In the genomic region with DNA sequence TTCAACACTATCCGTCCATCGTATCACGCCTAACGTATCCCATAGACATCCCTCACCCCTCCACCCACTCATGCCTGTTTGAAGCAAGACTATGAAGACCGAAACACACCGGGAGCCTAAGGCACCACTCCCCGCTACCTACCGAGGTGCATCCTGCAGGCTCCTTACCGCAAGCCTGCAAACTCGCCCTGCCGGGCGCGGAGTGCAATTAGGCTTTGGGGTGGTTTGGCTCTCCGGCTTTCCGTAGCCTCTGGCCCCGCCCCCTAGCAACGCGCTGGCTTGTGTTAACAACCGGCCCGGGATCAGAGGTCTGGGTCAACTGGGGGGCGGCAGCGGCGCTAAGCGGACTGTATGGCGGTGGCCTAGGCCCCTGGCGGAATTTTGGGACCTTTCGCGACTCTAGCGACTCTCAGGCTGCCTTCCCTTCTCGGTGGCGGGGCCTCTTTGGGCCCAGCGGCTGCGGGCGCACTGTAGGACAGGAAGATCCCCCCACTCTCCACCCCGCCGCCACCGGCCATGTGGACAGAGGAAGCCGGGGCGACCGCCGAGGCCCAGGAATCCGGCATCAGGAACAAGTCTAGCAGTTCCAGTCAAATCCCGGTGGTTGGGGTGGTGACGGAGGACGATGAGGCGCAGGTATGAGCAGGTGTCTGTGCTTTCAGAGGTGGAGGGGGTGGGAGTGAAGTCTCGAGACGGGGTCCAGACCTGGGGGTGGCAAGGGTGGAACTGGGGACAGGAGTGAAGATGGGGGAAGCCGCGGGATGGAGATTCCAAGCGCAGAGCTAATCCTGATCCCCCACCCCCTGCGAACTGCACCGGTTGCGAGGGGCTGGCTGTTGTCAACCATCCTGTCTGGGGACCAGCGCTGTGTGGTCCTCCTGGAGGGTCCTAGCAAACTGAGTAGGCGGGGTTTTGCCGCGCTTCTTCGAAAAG, we compare ENCODE assay signal across 1 cellular context.
TF ChIP-seq lines count a peak whose summit lies in the region.

TSS of gene CFAP69 (plus strand) at position 266 of the 933 bp plus-strand sequence. CDS start at position 517, 251 bp downstream.

TF ChIP-seq in HepG2, 621 proteins besides CTCF, POLR2A, EP300 and RAD21 (continued from another document and continues in another):
- TF ChIP-seq, protein P1, sequence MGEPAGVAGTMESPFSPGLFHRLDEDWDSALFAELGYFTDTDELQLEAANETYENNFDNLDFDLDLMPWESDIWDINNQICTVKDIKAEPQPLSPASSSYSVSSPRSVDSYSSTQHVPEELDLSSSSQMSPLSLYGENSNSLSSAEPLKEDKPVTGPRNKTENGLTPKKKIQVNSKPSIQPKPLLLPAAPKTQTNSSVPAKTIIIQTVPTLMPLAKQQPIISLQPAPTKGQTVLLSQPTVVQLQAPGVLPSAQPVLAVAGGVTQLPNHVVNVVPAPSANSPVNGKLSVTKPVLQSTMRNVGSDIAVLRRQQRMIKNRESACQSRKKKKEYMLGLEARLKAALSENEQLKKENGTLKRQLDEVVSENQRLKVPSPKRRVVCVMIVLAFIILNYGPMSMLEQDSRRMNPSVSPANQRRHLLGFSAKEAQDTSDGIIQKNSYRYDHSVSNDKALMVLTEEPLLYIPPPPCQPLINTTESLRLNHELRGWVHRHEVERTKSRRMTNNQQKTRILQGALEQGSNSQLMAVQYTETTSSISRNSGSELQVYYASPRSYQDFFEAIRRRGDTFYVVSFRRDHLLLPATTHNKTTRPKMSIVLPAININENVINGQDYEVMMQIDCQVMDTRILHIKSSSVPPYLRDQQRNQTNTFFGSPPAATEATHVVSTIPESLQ (CRISPR knock-in tag; conservative IDR thresholded peaks at IDR 0.05): no peak
- TF ChIP-seq MTERF4 (CRISPR knock-in tag; IDR thresholded peaks at IDR 0.05) (no peak), HOXA9 (CRISPR knock-in tag; IDR thresholded peaks at IDR 0.05; ENCODE audit: borderline replicate concordance) (no peak), E2F5 (CRISPR knock-in tag; conservative IDR thresholded peaks at IDR 0.05) (no peak), KIAA2018 (CRISPR knock-in tag; IDR thresholded peaks at IDR 0.05; ENCODE audit: borderline replicate concordance) (no peak), ZNF441 (CRISPR knock-in tag; IDR thresholded peaks at IDR 0.05; ENCODE audit: borderline replicate concordance) (no peak; the same call in 1 of the 2 replicates), ZNF713 (CRISPR knock-in tag; IDR thresholded peaks at IDR 0.05) (no peak), YY1 (IDR thresholded peaks at IDR 0.05; ENCODE audit: insufficient read depth, insufficient replicate concordance, low read depth, low read length) (peak; percentile 67), AGO1 (IDR thresholded peaks at IDR 0.05; ENCODE audit: low read depth, low read length, poor library complexity, severe bottlenecking) (no peak), SP4 (CRISPR knock-in tag; IDR thresholded peaks at IDR 0.05) (peak; percentile 78), SUZ12 (IDR thresholded peaks at IDR 0.05; ENCODE audit: low read depth, low read length) (no peak), MED1 (CRISPR knock-in tag; IDR thresholded peaks at IDR 0.05) (peak; percentile 52; the same call in 1 of the 2 replicates), AKAP8 (CRISPR knock-in tag; IDR thresholded peaks at IDR 0.05) (0 out of 2 replicates have a peak, but pooled peaks have one; percentile 32), MEF2D (CRISPR knock-in tag; IDR thresholded peaks at IDR 0.05) (no peak; the same call in 1 of the 2 replicates), ZNF878 (CRISPR knock-in tag; IDR thresholded peaks at IDR 0.05) (0 out of 2 replicates have a peak, but pooled peaks have one; percentile 62), CEBPB (IDR thresholded peaks at IDR 0.05; ENCODE audit: borderline replicate concordance, low read depth, low read length) (no peak), TMF1 (CRISPR knock-in tag; IDR thresholded peaks at IDR 0.05; ENCODE audit: low read depth) (no peak), CBX1 (IDR thresholded peaks at IDR 0.05; ENCODE audit: low read depth) (no peak), PAX8 (CRISPR knock-in tag; IDR thresholded peaks at IDR 0.05; ENCODE audit: borderline replicate concordance) (no peak), ZNF776 (CRISPR knock-in tag; IDR thresholded peaks at IDR 0.05) (peak; percentile 83; the same call in 1 of the 2 replicates), THAP9 (CRISPR knock-in tag; IDR thresholded peaks at IDR 0.05; ENCODE audit: borderline replicate concordance) (peak; percentile 58; the same call in 1 of the 2 replicates), STAG1 (CRISPR knock-in tag; IDR thresholded peaks at IDR 0.05) (no peak; the same call in none of the 2 replicates), E2F2 (CRISPR knock-in tag; IDR thresholded peaks at IDR 0.05; ENCODE audit: borderline replicate concordance) (no peak), RBM22 (optimal IDR thresholded peaks at IDR 0.05; ENCODE audit: low read length) (peak; percentile 89)
- TF ChIP-seq, protein P2, sequence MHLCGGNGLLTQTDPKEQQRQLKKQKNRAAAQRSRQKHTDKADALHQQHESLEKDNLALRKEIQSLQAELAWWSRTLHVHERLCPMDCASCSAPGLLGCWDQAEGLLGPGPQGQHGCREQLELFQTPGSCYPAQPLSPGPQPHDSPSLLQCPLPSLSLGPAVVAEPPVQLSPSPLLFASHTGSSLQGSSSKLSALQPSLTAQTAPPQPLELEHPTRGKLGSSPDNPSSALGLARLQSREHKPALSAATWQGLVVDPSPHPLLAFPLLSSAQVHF (CRISPR knock-in tag; IDR thresholded peaks at IDR 0.05): no peak
- TF ChIP-seq, protein P3, sequence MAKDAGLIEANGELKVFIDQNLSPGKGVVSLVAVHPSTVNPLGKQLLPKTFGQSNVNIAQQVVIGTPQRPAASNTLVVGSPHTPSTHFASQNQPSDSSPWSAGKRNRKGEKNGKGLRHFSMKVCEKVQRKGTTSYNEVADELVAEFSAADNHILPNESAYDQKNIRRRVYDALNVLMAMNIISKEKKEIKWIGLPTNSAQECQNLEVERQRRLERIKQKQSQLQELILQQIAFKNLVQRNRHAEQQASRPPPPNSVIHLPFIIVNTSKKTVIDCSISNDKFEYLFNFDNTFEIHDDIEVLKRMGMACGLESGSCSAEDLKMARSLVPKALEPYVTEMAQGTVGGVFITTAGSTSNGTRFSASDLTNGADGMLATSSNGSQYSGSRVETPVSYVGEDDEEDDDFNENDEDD (CRISPR knock-in tag; IDR thresholded peaks at IDR 0.05; ENCODE audit: borderline replicate concordance): no peak
- TF ChIP-seq, protein P4, sequence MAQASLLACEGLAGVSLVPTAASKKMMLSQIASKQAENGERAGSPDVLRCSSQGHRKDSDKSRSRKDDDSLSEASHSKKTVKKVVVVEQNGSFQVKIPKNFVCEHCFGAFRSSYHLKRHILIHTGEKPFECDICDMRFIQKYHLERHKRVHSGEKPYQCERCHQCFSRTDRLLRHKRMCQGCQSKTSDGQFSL (CRISPR knock-in tag; IDR thresholded peaks at IDR 0.05): no peak; the same call in 1 of the 2 replicates
- TF ChIP-seq, protein P5, sequence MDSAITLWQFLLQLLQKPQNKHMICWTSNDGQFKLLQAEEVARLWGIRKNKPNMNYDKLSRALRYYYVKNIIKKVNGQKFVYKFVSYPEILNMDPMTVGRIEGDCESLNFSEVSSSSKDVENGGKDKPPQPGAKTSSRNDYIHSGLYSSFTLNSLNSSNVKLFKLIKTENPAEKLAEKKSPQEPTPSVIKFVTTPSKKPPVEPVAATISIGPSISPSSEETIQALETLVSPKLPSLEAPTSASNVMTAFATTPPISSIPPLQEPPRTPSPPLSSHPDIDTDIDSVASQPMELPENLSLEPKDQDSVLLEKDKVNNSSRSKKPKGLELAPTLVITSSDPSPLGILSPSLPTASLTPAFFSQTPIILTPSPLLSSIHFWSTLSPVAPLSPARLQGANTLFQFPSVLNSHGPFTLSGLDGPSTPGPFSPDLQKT (CRISPR knock-in tag; IDR thresholded peaks at IDR 0.05; ENCODE audit: borderline replicate concordance): no peak
